11 cellular contexts compared by ENCODE assay signal in genomic region chr2:11680181-11680900, GRCh38. TPM values are rescaled to one million over a fixed set of nuclear protein-coding genes. Genes with fewer than 3 reads are reported as not detected.
DNase-seq lines count a peak whose midpoint lies in the region; ATAC-seq and TF ChIP-seq lines count a peak whose summit lies in the region.
"Had no signal": no experiment of that assay in that cellular context is flagged by ENCODE, and none has a peak within 500 bp of the region (broad histone marks: within the 10 kb centered on the region; RNA-seq: fewer than 3 reads in every experiment).

No MANE protein-coding gene starts in this region.

- no peak overlapping the region for H2BK15ac ChIP-seq in neuronal stem cell (ENCODE audit: low read length)

- no peaks in the 10 kb centered on the region for H3K36me3 ChIP-seq in neuronal stem cell (replicated peaks in 1 of 2; ENCODE audit: control insufficient read depth in 2 of 2, insufficient read depth in 2 of 2, low read length in 2 of 2)
- H3K36me3 ChIP-seq: heart right ventricle, transverse colon had no signal

- WGBS in neuronal stem cell (ENCODE audit: extremely low coverage in 2 of 2, insufficient read length in 2 of 2, insufficient replicate concordance in 1 of 2), 2 donors: no CpG with 5 or more reads among the region's 16 CpGs

- intact Hi-C loops in dorsolateral prefrontal cortex (cut with DNase I): loop anchor here in 1 of 2 donors (10.0 kb wide), 1 partner anchor 216 kb away; the partner anchor contains the start of gene E2F6

- H3K9me3 ChIP-seq in neuronal stem cell (replicated peaks in 1 of 2; ENCODE audit: control insufficient read depth in 2 of 2, insufficient read depth in 1 of 2, low read depth in 1 of 2, low read length in 2 of 2): peaks cover 0 to 2% of the 10 kb centered on the region in 2 donors
- H3K9me3 ChIP-seq: transverse colon had no signal

- no peak overlapping the region for H2BK12ac ChIP-seq in neuronal stem cell (ENCODE audit: low read length)

- DNase-seq in AG08396 (ENCODE audit: low spot score) (peak; percentile 60), NCI-H2196 (lab: John Stamatoyannopoulos, UW; ENCODE audit: unreplicated experiment) (peak; percentile 78), dorsolateral prefrontal cortex (peak in 2 of 10 donors; percentile 25 to 85), neuronal stem cell (ENCODE audit: low spot score) (no peak)
- DNase-seq in activated T-cell treated with anti-CD3 and anti-CD28 coated beads, Interleukin-2, amount 50 U/mL, for 48 hours: no peak
- no peak for DNase-seq in activated CD4-positive, alpha-beta T cell treated with anti-CD3 and anti-CD28 coated beads, Interleukin-2, amount 50 U/mL, for 1 hour
- DNase-seq: heart right ventricle, left ventricle myocardium superior, transverse colon had no signal

- no peak overlapping the region for H3K4me3 ChIP-seq in dorsolateral prefrontal cortex
- no peak overlapping the region for H3K4me3 ChIP-seq in neuronal stem cell (ENCODE audit: low read length in 2 of 2)
- H3K4me3 ChIP-seq: heart right ventricle, transverse colon had no signal

- H2AFZ ChIP-seq in neuronal stem cell (ENCODE audit: low read length): no peak overlapping the region

- H3K27me3 ChIP-seq in dorsolateral prefrontal cortex (peaks cover 0 to 3% (median 0%) of the 10 kb centered on the region in 45 donors), neuronal stem cell (ENCODE audit: control insufficient read depth in 3 of 3, insufficient read depth in 3 of 3, low read depth in 1 of 3, low read length in 3 of 3) (peaks cover 0 to 58% (median 0%) of the 10 kb centered on the region in 3 experiments)

- no peak overlapping the region for H2BK5ac ChIP-seq in neuronal stem cell (ENCODE audit: low read length)

- H3K9ac ChIP-seq in neuronal stem cell (ENCODE audit: low read depth, low read length, poor library complexity): no peak overlapping the region

- H4K8ac ChIP-seq in neuronal stem cell (ENCODE audit: low read depth, low read length): no peak overlapping the region

- H4K91ac ChIP-seq in neuronal stem cell (ENCODE audit: low read depth, low read length, poor library complexity): no peak overlapping the region

- H2AK5ac ChIP-seq in neuronal stem cell (ENCODE audit: low read depth, low read length): no peak overlapping the region

- H2BK120ac ChIP-seq in neuronal stem cell (ENCODE audit: low read depth, low read length): no peak overlapping the region

- H3K4me2 ChIP-seq in neuronal stem cell (ENCODE audit: insufficient read depth, low read length, poor library complexity, severe bottlenecking): no peak overlapping the region

- H3K18ac ChIP-seq in neuronal stem cell (ENCODE audit: low read length): peak overlapping the region; percentile 30

- no peak overlapping the region for H3K14ac ChIP-seq in neuronal stem cell (ENCODE audit: low read length)

- H3K27ac ChIP-seq in dorsolateral prefrontal cortex: peak overlapping the region in 34 of 59 donors; percentile 4 to 93 (median 46)
- no peak overlapping the region for H3K27ac ChIP-seq in neuronal stem cell (replicated peaks; ENCODE audit: low read length)
- H3K27ac ChIP-seq: heart right ventricle, transverse colon had no signal

- no peak for TF ChIP-seq CTCF in dorsolateral prefrontal cortex (IDR thresholded peaks at IDR 0.05 in 54 of 56, conservative IDR thresholded peaks at IDR 0.05 in 2 of 56; ENCODE audit: low read depth in 1 of 56, partially characterized antibody in 56 of 56)

- H3K4ac ChIP-seq in neuronal stem cell (ENCODE audit: low read length): no peak overlapping the region

- no peak for ATAC-seq in SK-N-SH treated with all-trans-retinoic acid at 6 μM for 48 hours
- ATAC-seq in GM21390 (IDR thresholded peaks at IDR 0.05; ENCODE audit: unreplicated experiment): no peak
- ATAC-seq: heart right ventricle, left ventricle myocardium superior had no signal

- H3K79me1 ChIP-seq in neuronal stem cell (ENCODE audit: low read depth, low read length): no peaks in the 10 kb centered on the region

- H3K4me1 ChIP-seq in neuronal stem cell (ENCODE audit: control insufficient read depth in 2 of 2, insufficient read depth in 1 of 2, low read depth in 1 of 2, low read length in 2 of 2): peaks cover 5% of the 10 kb centered on the region in 2 donors
- H3K4me1 ChIP-seq: transverse colon had no signal

- no peak overlapping the region for H3K23ac ChIP-seq in neuronal stem cell (ENCODE audit: low read depth, low read length, poor library complexity)

TF ChIP-seq in SK-N-SH treated with all-trans-retinoic acid at 6 μM for 48 hours, 23 proteins besides CTCF, POLR2A, EP300 and RAD21:
- TF ChIP-seq TOX (CRISPR knock-in tag; IDR thresholded peaks at IDR 0.05; ENCODE audit: borderline replicate concordance): no peak
- TF ChIP-seq POU6F1 (CRISPR knock-in tag; IDR thresholded peaks at IDR 0.05; ENCODE audit: borderline replicate concordance, low read depth): no peak
- no peak for TF ChIP-seq ZFP3 (CRISPR knock-in tag; IDR thresholded peaks at IDR 0.05)
- no peak for TF ChIP-seq ARNTL (CRISPR knock-in tag; IDR thresholded peaks at IDR 0.05; ENCODE audit: borderline replicate concordance, low read depth)
- TF ChIP-seq RARB (CRISPR knock-in tag; IDR thresholded peaks at IDR 0.05): no peak
- no peak for TF ChIP-seq TSHZ2 (CRISPR knock-in tag; IDR thresholded peaks at IDR 0.05)

RNA-seq across cellular contexts. Expression of gene NTSR2, which starts 10.3 kb away (rescaled TPM):
- total RNA-seq in dorsolateral prefrontal cortex: 10 to 100 TPM in 110 of 120 experiments, 1 to 10 TPM in 10; 3.8 to 48.0 (median 18.6) TPM
- not detected for polyA plus RNA-seq in neuronal stem cell (2013, experiment 1 of 2)
- not detected for polyA plus RNA-seq in neuronal stem cell (2013, experiment 2 of 2)
- total RNA-seq: left ventricle myocardium superior, transverse colon had no signal

Comparison
In these comparisons a context has a peak if more than half of its experiments do, and no peak if none do; other contexts are left out.
1. DNase-seq: peak in AG08396 (single experiment) and NCI-H2196 (single experiment); none in neuronal stem cell (single experiment), activated T-cell treated with anti-CD3 and anti-CD28 coated beads, Interleukin-2, amount 50 U/mL, for 48 hours (0 of 2) and activated CD4-positive, alpha-beta T cell treated with anti-CD3 and anti-CD28 coated beads, Interleukin-2, amount 50 U/mL, for 1 hour (single experiment).